In genomic region chr2:69386376-69386775, GRCh38 we compare ENCODE assay signal across 8 cellular contexts.
DNase-seq lines count a peak whose midpoint lies in the region; TF ChIP-seq lines count a peak whose summit lies in the region.

No MANE protein-coding gene starts in this region.

- H3K4me3 ChIP-seq in HAP-1 (peak overlapping the region; percentile 90), iPS-11a (ENCODE audit: low read depth, low read length) (peak overlapping the region; percentile 72), stomach smooth muscle (ENCODE audit: low read length in 2 of 2) (peak overlapping the region; percentile 56 to 83)

- in situ Hi-C loops in HAP-1 (cut with MboI; ENCODE audit: low sequenced_read_pairs): no loop called here

- peaks cover 7% of the 10 kb centered on the region for H3K36me3 ChIP-seq in HAP-1 (replicated peaks)
- H3K36me3 ChIP-seq in stomach smooth muscle (ENCODE audit: control insufficient read depth in 2 of 2, insufficient read depth in 2 of 2, low read length in 2 of 2): no peaks in the 10 kb centered on the region

- no peak for TF ChIP-seq CTCF in VCaP (conservative IDR thresholded peaks at IDR 0.05)

- H3K27ac ChIP-seq in VCaP (peak overlapping the region; percentile 92), stomach smooth muscle (ENCODE audit: low read length) (peak overlapping the region; percentile 32)

- DNase-seq in DMS53 treated with DMSO at 0.1 percent for 48 hours (lab: John Stamatoyannopoulos, UW; ENCODE audit: unreplicated experiment) (peak; percentile 9), HAP-1 (ENCODE audit: low spot score in 2 of 2) (peak in 1 of 2 experiments; percentile 7), inferior parietal cortex (ENCODE audit: extremely low spot score) (no peak), NCI-H526 treated with DMSO at 0.1 percent for 48 hours (lab: John Stamatoyannopoulos, UW) (no peak), cerebellar nuclear complex (lab: John Stamatoyannopoulos, UW) (no peak)

- H3K9me3 ChIP-seq in HAP-1: no peaks in the 10 kb centered on the region
- H3K9me3 ChIP-seq in stomach smooth muscle (ENCODE audit: control insufficient read depth in 2 of 2, low read length in 2 of 2): no peaks in the 10 kb centered on the region

- H3K27me3 ChIP-seq in HAP-1 (ENCODE audit: low read depth) (no peaks in the 10 kb centered on the region), stomach smooth muscle (ENCODE audit: control insufficient read depth in 1 of 2, insufficient read depth in 2 of 2, low read length in 2 of 2) (no peaks in the 10 kb centered on the region)

- H3K9ac ChIP-seq in stomach smooth muscle (ENCODE audit: low read length in 2 of 2): peak overlapping the region; percentile 56 to 63

- H3K4me1 ChIP-seq in HAP-1 (peaks cover 30% of the 10 kb centered on the region), stomach smooth muscle (ENCODE audit: control insufficient read depth, insufficient read depth, low read length) (peaks cover 6% of the 10 kb centered on the region)
